In the genomic region with DNA sequence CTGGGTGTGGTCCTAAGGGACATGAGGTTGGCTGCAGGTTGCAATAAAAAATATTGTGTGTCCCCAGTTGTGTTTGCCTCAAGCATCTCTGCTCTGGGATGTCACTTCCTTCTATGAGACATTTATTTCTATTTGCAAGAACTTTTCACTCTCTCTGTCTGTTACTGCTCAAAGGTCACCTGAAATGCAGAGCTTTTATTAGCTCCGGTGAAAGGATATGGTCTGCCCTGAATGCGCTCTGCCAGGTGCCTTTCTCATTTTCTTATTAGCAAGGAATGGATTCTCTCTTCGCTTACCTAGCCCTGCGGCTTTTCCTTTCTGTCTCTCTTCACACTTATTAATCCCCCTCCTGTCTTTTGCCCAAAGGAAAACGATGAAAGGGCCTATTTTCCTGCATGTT, we compare ENCODE assay signal across 35 cellular contexts.
"Had no signal": no experiment of that assay in that cellular context is flagged by ENCODE, and none has a peak within 500 bp of the region (broad histone marks: within the 10 kb centered on the region; RNA-seq: fewer than 3 reads in every experiment).

No MANE protein-coding gene starts in this region.

- H3K27me3 Mint-ChIP-seq: activated B cell treated with CpG ODN at 0.5 μM for 24 hours; activated CD4-positive, alpha-beta memory T cell treated with anti-CD3 and anti-CD28 coated beads for 36 hours; activated CD4-positive, alpha-beta T cell treated with anti-CD3 and anti-CD28 coated beads, Interleukin-2, amount 10 ng/mL, durations not matched to agents 24 days and 14 days; activated CD8-positive, alpha-beta T cell treated with anti-CD3 and anti-CD28 coated beads for 36 hours; activated naive CD8-positive, alpha-beta T cell treated with anti-CD3 and anti-CD28 coated beads for 36 hours; activated T-helper 17 cell treated with anti-CD3 and anti-CD28 coated beads, Interleukin-2, amount 50 U/mL, for 72 hours had no signal

- H3K9me3 ChIP-seq: adrenal gland, body of pancreas, breast epithelium had no signal

- H3K27ac ChIP-seq: adrenal gland, body of pancreas, brain microvascular endothelial cell, breast epithelium, VCaP had no signal

- H3K27me3 ChIP-seq: adrenal gland, body of pancreas, brain microvascular endothelial cell, breast epithelium had no signal

- H3K36me3 ChIP-seq: adrenal gland, brain microvascular endothelial cell, breast epithelium had no signal

- H3K4me3 Mint-ChIP-seq: activated B cell treated with CpG ODN at 0.5 μM for 24 hours; activated CD4-positive, alpha-beta memory T cell treated with anti-CD3 and anti-CD28 coated beads for 36 hours; activated CD4-positive, alpha-beta T cell treated with anti-CD3 and anti-CD28 coated beads, Interleukin-2, amount 10 ng/mL, durations not matched to agents 24 days and 14 days; activated CD8-positive, alpha-beta T cell treated with anti-CD3 and anti-CD28 coated beads for 36 hours; activated naive CD4-positive, alpha-beta T cell treated with anti-CD3 and anti-CD28 coated beads for 36 hours; activated naive CD8-positive, alpha-beta T cell treated with anti-CD3 and anti-CD28 coated beads for 36 hours; activated T-cell treated with anti-CD3 and anti-CD28 coated beads, Interleukin-2, amount 50 U/mL, for 4 hours; activated T-cell treated with anti-CD3 and anti-CD28 coated beads, Interleukin-2, amount 50 U/mL, for 72 hours; activated T-helper 1 cell treated with anti-CD3 and anti-CD28 coated beads, Interleukin-12 subunit alpha, Interleukin-12 subunit beta, Interleukin-2, Interleukin-4 antibody, amounts not matched to agents 30 ng/mL and 10 ng/mL and 1 ng/mL, durations not matched to agents 14 hours and 24 hours and 36 hours; activated T-helper 17 cell treated with anti-CD3 and anti-CD28 coated beads, Interleukin-2, amount 50 U/mL, for 72 hours; T-helper 1 cell treated with Interleukin-12 subunit alpha and Interleukin-12 subunit beta and Interleukin-4 antibody, amounts not matched to agents 30 μg/mL and 1 μg/mL, for 36 hours; T-helper 2 cell treated with Interferon-gamma antibody and Interleukin-4, amounts not matched to agents 5 μg/mL and 100 μg/mL, for 36 hours had no signal

- ATAC-seq: activated CD8-positive, alpha-beta T cell treated with anti-CD3 and anti-CD28 coated beads for 36 hours; activated naive CD4-positive, alpha-beta T cell treated with anti-CD3 and anti-CD28 coated beads, Interleukin-2, amount 50 U/mL, for 72 hours; activated T-cell treated with anti-CD3 and anti-CD28 coated beads, Interleukin-2, amount 50 U/mL, for 4 hours; activated T-cell treated with anti-CD3 and anti-CD28 coated beads, Interleukin-2, amount 50 U/mL, for 72 hours; activated T-helper 17 cell treated with anti-CD3 and anti-CD28 coated beads, Interleukin-2, amount 50 U/mL, for 72 hours; body of pancreas had no signal

- H3K4me1 ChIP-seq: adrenal gland, body of pancreas, breast epithelium had no signal

- H3K27ac Mint-ChIP-seq: activated B cell treated with CpG ODN at 0.5 μM for 24 hours; activated CD4-positive, alpha-beta memory T cell treated with anti-CD3 and anti-CD28 coated beads for 36 hours; activated CD4-positive, alpha-beta T cell treated with anti-CD3 and anti-CD28 coated beads, Interleukin-2, amount 10 ng/mL, durations not matched to agents 24 days and 14 days; activated CD8-positive, alpha-beta T cell treated with anti-CD3 and anti-CD28 coated beads for 36 hours; activated naive CD4-positive, alpha-beta T cell treated with anti-CD3 and anti-CD28 coated beads for 36 hours; activated naive CD4-positive, alpha-beta T cell treated with anti-CD3 and anti-CD28 coated beads, Interleukin-2, amount 50 U/mL, for 72 hours; activated naive CD8-positive, alpha-beta T cell treated with anti-CD3 and anti-CD28 coated beads for 36 hours; activated T-cell treated with anti-CD3 and anti-CD28 coated beads, Interleukin-2, amount 50 U/mL, for 72 hours; activated T-helper 1 cell treated with anti-CD3 and anti-CD28 coated beads, Interleukin-12 subunit alpha, Interleukin-12 subunit beta, Interleukin-2, Interleukin-4 antibody, amounts not matched to agents 30 ng/mL and 10 ng/mL and 1 ng/mL, durations not matched to agents 14 hours and 24 hours and 36 hours; activated T-helper 17 cell treated with anti-CD3 and anti-CD28 coated beads, Interleukin-2, amount 50 U/mL, for 72 hours; T-helper 1 cell treated with Interleukin-12 subunit alpha and Interleukin-12 subunit beta and Interleukin-4 antibody, amounts not matched to agents 30 μg/mL and 1 μg/mL, for 36 hours; T-helper 2 cell treated with Interferon-gamma antibody and Interleukin-4, amounts not matched to agents 5 μg/mL and 100 μg/mL, for 36 hours had no signal

- H3K9me3 Mint-ChIP-seq: activated B cell treated with CpG ODN at 0.5 μM for 24 hours; activated CD4-positive, alpha-beta T cell treated with anti-CD3 and anti-CD28 coated beads, Interleukin-2, amount 10 ng/mL, durations not matched to agents 24 days and 14 days; activated T-helper 1 cell treated with anti-CD3 and anti-CD28 coated beads, Interleukin-12 subunit alpha, Interleukin-12 subunit beta, Interleukin-2, Interleukin-4 antibody, amounts not matched to agents 30 ng/mL and 10 ng/mL and 1 ng/mL, durations not matched to agents 14 hours and 24 hours and 36 hours had no signal

- H3K36me3 Mint-ChIP-seq: activated CD4-positive, alpha-beta memory T cell treated with anti-CD3 and anti-CD28 coated beads for 36 hours; activated naive CD4-positive, alpha-beta T cell treated with anti-CD3 and anti-CD28 coated beads, Interleukin-2, amount 50 U/mL, for 72 hours; activated naive CD8-positive, alpha-beta T cell treated with anti-CD3 and anti-CD28 coated beads for 36 hours had no signal

- H3K4me1 Mint-ChIP-seq: activated B cell treated with CpG ODN at 0.5 μM for 24 hours; activated CD4-positive, alpha-beta T cell treated with anti-CD3 and anti-CD28 coated beads, Interleukin-2, amount 10 ng/mL, durations not matched to agents 24 days and 14 days; activated naive CD8-positive, alpha-beta T cell treated with anti-CD3 and anti-CD28 coated beads for 36 hours; activated T-helper 17 cell treated with anti-CD3 and anti-CD28 coated beads, Interleukin-2, amount 50 U/mL, for 72 hours had no signal

- DNase-seq: activated B cell treated with CpG ODN at 0.5 μM for 24 hours; activated CD4-positive, alpha-beta memory T cell treated with anti-CD3 and anti-CD28 coated beads for 36 hours; activated CD4-positive, alpha-beta T cell treated with anti-CD3 and anti-CD28 coated beads for 4 hours; activated CD4-positive, alpha-beta T cell treated with anti-CD3 and anti-CD28 coated beads, Interleukin-2, amount 10 ng/mL, durations not matched to agents 24 days and 14 days; activated CD4-positive, alpha-beta T cell treated with anti-CD3 and anti-CD28 coated beads, Interleukin-2, amount 50 U/mL, for 1 hour; activated CD4-positive, alpha-beta T cell treated with anti-CD3 and anti-CD28 coated beads, Interleukin-2, amount 50 U/mL, for 4 hours; activated CD4-positive, CD25-positive, alpha-beta regulatory T cell treated with anti-CD3 and anti-CD28 coated beads, Interleukin-2, amount 50 U/mL, for 72 hours; activated CD8-positive, alpha-beta memory T cell treated with anti-CD3 and anti-CD28 coated beads, Interleukin-2, amount 50 U/mL, for 4 hours; activated CD8-positive, alpha-beta T cell treated with anti-CD3 and anti-CD28 coated beads for 36 hours; activated effector memory CD4-positive, alpha-beta T cell treated with anti-CD3 and anti-CD28 coated beads, Interleukin-2, amount 50 U/mL, for 16 hours; activated gamma-delta T cell treated with Interleukin-2 at 50 U/mL for 16 hours; activated naive CD4-positive, alpha-beta T cell; activated naive CD4-positive, alpha-beta T cell treated with anti-CD3 and anti-CD28 coated beads for 36 hours; activated naive CD4-positive, alpha-beta T cell treated with anti-CD3 and anti-CD28 coated beads, Interleukin-2, amount 50 U/mL, for 16 hours; activated naive CD8-positive, alpha-beta T cell treated with anti-CD3 and anti-CD28 coated beads for 36 hours; activated T-cell treated with anti-CD3 and anti-CD28 coated beads for 4 hours; activated T-cell treated with anti-CD3 and anti-CD28 coated beads, Interleukin-2, amount 50 U/mL, for 1 hour; activated T-cell treated with anti-CD3 and anti-CD28 coated beads, Interleukin-2, amount 50 U/mL, for 4 hours; activated T-cell treated with anti-CD3 and anti-CD28 coated beads, Interleukin-2, amount 50 U/mL, for 72 hours; adrenal gland; amniotic stem cell; aorta; body of pancreas; brain microvascular endothelial cell; central memory CD4-positive, alpha-beta T cell; T-helper 1 cell; T-helper 2 cell; T-helper 9 cell had no signal

- H3K4me3 ChIP-seq: adrenal gland, body of pancreas, breast epithelium had no signal
